ENCODE assay signal across 7 cellular contexts in the genomic region with DNA sequence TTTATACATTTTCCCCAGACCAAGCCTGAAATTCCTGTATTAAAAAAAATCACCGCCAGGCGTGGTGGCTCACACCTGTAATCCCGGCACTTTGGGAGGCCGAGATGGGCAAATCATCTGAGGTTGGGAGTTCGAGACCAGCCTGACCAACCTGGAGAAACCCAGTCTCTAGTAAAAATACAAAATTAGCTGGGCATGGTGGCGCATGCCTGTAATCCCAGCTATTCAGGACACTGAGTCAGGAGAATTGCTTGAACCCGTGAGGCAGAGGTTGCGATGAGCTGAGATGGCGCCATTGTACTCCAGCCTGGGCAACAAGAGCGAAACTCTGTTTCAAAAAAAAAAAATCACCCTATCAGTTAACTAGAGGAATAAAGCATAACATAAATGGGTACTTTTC.
DNase-seq lines count a peak whose midpoint lies in the region; ATAC-seq lines count a peak whose summit lies in the region.
"Not testable (repeated sequence)": the region's sequence is repeated elsewhere in the genome, so short reads cannot be mapped to it uniquely, and the experiment has no call there.

No MANE protein-coding gene starts in this region.

- not testable (repeated sequence) for ATAC-seq in T-cell (replicated peaks in 1 of 4); activated T-cell treated with anti-CD3 and anti-CD28 coated beads, Interleukin-2, amount 50 U/mL, for 72 hours (replicated peaks in 1 of 2); stimulated activated effector memory CD8-positive, alpha-beta T cell treated with anti-CD3 and anti-CD28 coated beads, Interleukin-12 subunit alpha, Interleukin-12 subunit beta, amount 100 ng/mL, for 72 hours

- H3K4me3 ChIP-seq in CD8-positive, alpha-beta memory T cell (ENCODE audit: low read length) = peak overlapping the region; percentile 11

- H3K4me3 Mint-ChIP-seq in CD8-positive, alpha-beta memory T cell = peak overlapping the region in 6 of 7 donors; percentile 9 to 89 (median 71)
- H3K4me3 Mint-ChIP-seq in T-cell = peak overlapping the region in 2 of 3 donors; percentile 38 to 58
- H3K4me3 Mint-ChIP-seq in activated CD4-positive, alpha-beta memory T cell treated with anti-CD3 and anti-CD28 coated beads, Interleukin-2, amount 10 ng/mL, durations not matched to agents 7 days and 5 days = not testable (repeated sequence)
- peak overlapping the region; percentile 68 to 81 for H3K4me3 Mint-ChIP-seq in activated T-cell treated with anti-CD3 and anti-CD28 coated beads, Interleukin-2, amount 50 U/mL, for 72 hours
- H3K4me3 Mint-ChIP-seq in activated naive CD8-positive, alpha-beta T cell = peak overlapping the region; percentile 74
- H3K4me3 Mint-ChIP-seq in immature natural killer cell = peak overlapping the region; percentile 33 to 73 (median 66)
- H3K4me3 Mint-ChIP-seq in stimulated activated effector memory CD8-positive, alpha-beta T cell treated with anti-CD3 and anti-CD28 coated beads, Interleukin-12 subunit alpha, Interleukin-12 subunit beta, amount 100 ng/mL, for 72 hours = peak overlapping the region; percentile 54

- H3K27me3 ChIP-seq in CD8-positive, alpha-beta memory T cell (ENCODE audit: insufficient read depth, low read length, poor library complexity, severe bottlenecking) = not testable (repeated sequence)

- H3K9me3 Mint-ChIP-seq in CD8-positive, alpha-beta memory T cell; T-cell; activated CD4-positive, alpha-beta memory T cell treated with anti-CD3 and anti-CD28 coated beads, Interleukin-2, amount 10 ng/mL, durations not matched to agents 7 days and 5 days; activated T-cell treated with anti-CD3 and anti-CD28 coated beads, Interleukin-2, amount 50 U/mL, for 72 hours; activated naive CD8-positive, alpha-beta T cell (ENCODE audit: low read depth); immature natural killer cell; stimulated activated effector memory CD8-positive, alpha-beta T cell treated with anti-CD3 and anti-CD28 coated beads, Interleukin-12 subunit alpha, Interleukin-12 subunit beta, amount 100 ng/mL, for 72 hours: not testable (repeated sequence)

- H3K4me1 ChIP-seq in CD8-positive, alpha-beta memory T cell (ENCODE audit: insufficient read depth, low read length) = peaks cover 76% of the 10 kb centered on the region

- H3K36me3 ChIP-seq in CD8-positive, alpha-beta memory T cell (ENCODE audit: insufficient read depth, low read length) = not testable (repeated sequence)

- peak overlapping the region; percentile 85 to 100 (median 98) for H3K27ac Mint-ChIP-seq in CD8-positive, alpha-beta memory T cell
- peak overlapping the region; percentile 94 for H3K27ac Mint-ChIP-seq in T-cell
- H3K27ac Mint-ChIP-seq in activated CD4-positive, alpha-beta memory T cell treated with anti-CD3 and anti-CD28 coated beads, Interleukin-2, amount 10 ng/mL, durations not matched to agents 7 days and 5 days = peak overlapping the region; percentile 90
- H3K27ac Mint-ChIP-seq in activated T-cell treated with anti-CD3 and anti-CD28 coated beads, Interleukin-2, amount 50 U/mL, for 72 hours = peak overlapping the region; percentile 76
- peak overlapping the region; percentile 85 for H3K27ac Mint-ChIP-seq in activated naive CD8-positive, alpha-beta T cell
- peak overlapping the region; percentile 79 to 97 (median 83) for H3K27ac Mint-ChIP-seq in immature natural killer cell
- H3K27ac Mint-ChIP-seq in stimulated activated effector memory CD8-positive, alpha-beta T cell treated with anti-CD3 and anti-CD28 coated beads, Interleukin-12 subunit alpha, Interleukin-12 subunit beta, amount 100 ng/mL, for 72 hours = peak overlapping the region; percentile 88

- H3K36me3 Mint-ChIP-seq in CD8-positive, alpha-beta memory T cell; T-cell; activated T-cell treated with anti-CD3 and anti-CD28 coated beads, Interleukin-2, amount 50 U/mL, for 72 hours (ENCODE audit: insufficient read depth in 2 of 2); activated naive CD8-positive, alpha-beta T cell; immature natural killer cell: not testable (repeated sequence)
- peaks cover 12% of the 10 kb centered on the region for H3K36me3 Mint-ChIP-seq in activated CD4-positive, alpha-beta memory T cell treated with anti-CD3 and anti-CD28 coated beads, Interleukin-2, amount 10 ng/mL, durations not matched to agents 7 days and 5 days (ENCODE audit: low read depth)
- H3K36me3 Mint-ChIP-seq in stimulated activated effector memory CD8-positive, alpha-beta T cell treated with anti-CD3 and anti-CD28 coated beads, Interleukin-12 subunit alpha, Interleukin-12 subunit beta, amount 100 ng/mL, for 72 hours = peaks cover 10% of the 10 kb centered on the region

- DNase-seq in CD8-positive, alpha-beta memory T cell; activated CD4-positive, alpha-beta memory T cell treated with anti-CD3 and anti-CD28 coated beads, Interleukin-2, amount 10 ng/mL, durations not matched to agents 7 days and 5 days; activated T-cell treated with anti-CD3 and anti-CD28 coated beads, Interleukin-2, amount 50 U/mL, for 72 hours; immature natural killer cell; stimulated activated effector memory CD8-positive, alpha-beta T cell treated with anti-CD3 and anti-CD28 coated beads, Interleukin-12 subunit alpha, Interleukin-12 subunit beta, amount 100 ng/mL, for 72 hours (ENCODE audit: low spot score in 2 of 2): not testable (repeated sequence)
- peak in 3 of 34 experiments; percentile 26 to 38 (median 28) for DNase-seq in T-cell

- CTCF ChIA-PET in CD8-positive, alpha-beta memory T cell (lab: Charles Lee) = interaction anchor here (1.0 to 1.7 kb wide), 9 partner anchors 12 to 129 kb away, joined by 3 to 10 read pairs (median 4); no protein-coding TSS in a partner anchor
- CTCF ChIA-PET in T-cell (lab: Charles Lee) = interaction anchor here (0.5 to 2.2 kb wide), 12 partner anchors 8 to 1069 kb away, joined by 3 to 12 read pairs (median 4); partner anchors contain the start of gene CCDC7 (in 1 of the 2)
- CTCF ChIA-PET in activated CD4-positive, alpha-beta memory T cell treated with anti-CD3 and anti-CD28 coated beads, Interleukin-2, amount 10 ng/mL, durations not matched to agents 7 days and 5 days (lab: Charles Lee) = interaction anchor here (0.9 to 2.1 kb wide), 5 partner anchors 9 to 761 kb away, joined by 3 to 9 read pairs (median 4); no protein-coding TSS in a partner anchor

- peak overlapping the region; percentile 77 for H3K27ac ChIP-seq in CD8-positive, alpha-beta memory T cell (ENCODE audit: low read depth, low read length)

- H3K4me1 Mint-ChIP-seq in CD8-positive, alpha-beta memory T cell = peaks cover 75 to 95% (median 89%) of the 10 kb centered on the region in 3 donors
- H3K4me1 Mint-ChIP-seq in T-cell (peaks cover 68 to 93% (median 91%) of the 10 kb centered on the region in 3 donors), immature natural killer cell (peaks cover 39 to 50% of the 10 kb centered on the region in 2 donors)
- H3K4me1 Mint-ChIP-seq in activated CD4-positive, alpha-beta memory T cell treated with anti-CD3 and anti-CD28 coated beads, Interleukin-2, amount 10 ng/mL, durations not matched to agents 7 days and 5 days = peaks cover 87% of the 10 kb centered on the region
- H3K4me1 Mint-ChIP-seq in activated T-cell treated with anti-CD3 and anti-CD28 coated beads, Interleukin-2, amount 50 U/mL, for 72 hours (ENCODE audit: low read depth) = peaks cover 95% of the 10 kb centered on the region
- H3K4me1 Mint-ChIP-seq in activated naive CD8-positive, alpha-beta T cell (ENCODE audit: low read depth) = peaks cover 89% of the 10 kb centered on the region
- peaks cover 78% of the 10 kb centered on the region for H3K4me1 Mint-ChIP-seq in stimulated activated effector memory CD8-positive, alpha-beta T cell treated with anti-CD3 and anti-CD28 coated beads, Interleukin-12 subunit alpha, Interleukin-12 subunit beta, amount 100 ng/mL, for 72 hours

- POLR2A ChIA-PET in CD8-positive, alpha-beta memory T cell (lab: Charles Lee) = interaction anchor here (0.6 to 1.7 kb wide), 6 partner anchors 15 to 158 kb away, joined by 3 to 10 read pairs (median 4); no protein-coding TSS in a partner anchor
- POLR2A ChIA-PET in T-cell (lab: Charles Lee) = interaction anchor here (0.5 to 2.0 kb wide), 21 partner anchors 12 to 1379 kb away, joined by 3 to 11 read pairs (median 4); partner anchors contain the start of gene CCDC7 (in 1 of the 2)
- POLR2A ChIA-PET in activated CD4-positive, alpha-beta memory T cell treated with anti-CD3 and anti-CD28 coated beads, Interleukin-2, amount 10 ng/mL, durations not matched to agents 7 days and 5 days (lab: Charles Lee) = interaction anchor here (0.6 to 18.0 kb wide), 10 partner anchors 14 to 186 kb away, joined by 3 to 408 read pairs (median 4); no protein-coding TSS in a partner anchor

- not testable (repeated sequence) for H3K27me3 Mint-ChIP-seq in CD8-positive, alpha-beta memory T cell; T-cell; activated CD4-positive, alpha-beta memory T cell treated with anti-CD3 and anti-CD28 coated beads, Interleukin-2, amount 10 ng/mL, durations not matched to agents 7 days and 5 days; activated T-cell treated with anti-CD3 and anti-CD28 coated beads, Interleukin-2, amount 50 U/mL, for 72 hours (ENCODE audit: low read depth); activated naive CD8-positive, alpha-beta T cell
- H3K27me3 Mint-ChIP-seq in immature natural killer cell (ENCODE audit: low read depth in 3 of 3) = peaks cover 4 to 10% (median 7%) of the 10 kb centered on the region in 3 donors

- not testable (repeated sequence) for H3K9me3 ChIP-seq in CD8-positive, alpha-beta memory T cell (ENCODE audit: low read length)
